Comparison of ENCODE assay signal across 3 cellular contexts in genomic region chr16:85283305-85284050, GRCh38.
TF ChIP-seq lines count a peak whose summit lies in the region.

No MANE protein-coding gene starts in this region.

TF ChIP-seq in HepG2, 621 proteins besides CTCF, POLR2A, EP300 and RAD21:
- no peak for TF ChIP-seq RARA (CRISPR knock-in tag; IDR thresholded peaks at IDR 0.05)
- TF ChIP-seq ZNF629 (CRISPR knock-in tag; conservative IDR thresholded peaks at IDR 0.05) = peak; percentile 94
- TF ChIP-seq ELF4 (CRISPR knock-in tag; IDR thresholded peaks at IDR 0.05; ENCODE audit: borderline replicate concordance) = no peak
- TF ChIP-seq ZNF282 (IDR thresholded peaks at IDR 0.05; ENCODE audit: partially characterized antibody) = no peak
- no peak for TF ChIP-seq ZNF30 (CRISPR knock-in tag; IDR thresholded peaks at IDR 0.05)
- peak; percentile 21; the same call in 1 of the 2 replicates for TF ChIP-seq ZMYM3 (CRISPR knock-in tag; IDR thresholded peaks at IDR 0.05)
- 0 out of 2 replicates have a peak, but pooled peaks have one; percentile 24 for TF ChIP-seq NRL (CRISPR knock-in tag; IDR thresholded peaks at IDR 0.05; ENCODE audit: borderline replicate concordance)
- TF ChIP-seq SP2 (CRISPR knock-in tag; IDR thresholded peaks at IDR 0.05) = no peak
- TF ChIP-seq, protein P1, sequence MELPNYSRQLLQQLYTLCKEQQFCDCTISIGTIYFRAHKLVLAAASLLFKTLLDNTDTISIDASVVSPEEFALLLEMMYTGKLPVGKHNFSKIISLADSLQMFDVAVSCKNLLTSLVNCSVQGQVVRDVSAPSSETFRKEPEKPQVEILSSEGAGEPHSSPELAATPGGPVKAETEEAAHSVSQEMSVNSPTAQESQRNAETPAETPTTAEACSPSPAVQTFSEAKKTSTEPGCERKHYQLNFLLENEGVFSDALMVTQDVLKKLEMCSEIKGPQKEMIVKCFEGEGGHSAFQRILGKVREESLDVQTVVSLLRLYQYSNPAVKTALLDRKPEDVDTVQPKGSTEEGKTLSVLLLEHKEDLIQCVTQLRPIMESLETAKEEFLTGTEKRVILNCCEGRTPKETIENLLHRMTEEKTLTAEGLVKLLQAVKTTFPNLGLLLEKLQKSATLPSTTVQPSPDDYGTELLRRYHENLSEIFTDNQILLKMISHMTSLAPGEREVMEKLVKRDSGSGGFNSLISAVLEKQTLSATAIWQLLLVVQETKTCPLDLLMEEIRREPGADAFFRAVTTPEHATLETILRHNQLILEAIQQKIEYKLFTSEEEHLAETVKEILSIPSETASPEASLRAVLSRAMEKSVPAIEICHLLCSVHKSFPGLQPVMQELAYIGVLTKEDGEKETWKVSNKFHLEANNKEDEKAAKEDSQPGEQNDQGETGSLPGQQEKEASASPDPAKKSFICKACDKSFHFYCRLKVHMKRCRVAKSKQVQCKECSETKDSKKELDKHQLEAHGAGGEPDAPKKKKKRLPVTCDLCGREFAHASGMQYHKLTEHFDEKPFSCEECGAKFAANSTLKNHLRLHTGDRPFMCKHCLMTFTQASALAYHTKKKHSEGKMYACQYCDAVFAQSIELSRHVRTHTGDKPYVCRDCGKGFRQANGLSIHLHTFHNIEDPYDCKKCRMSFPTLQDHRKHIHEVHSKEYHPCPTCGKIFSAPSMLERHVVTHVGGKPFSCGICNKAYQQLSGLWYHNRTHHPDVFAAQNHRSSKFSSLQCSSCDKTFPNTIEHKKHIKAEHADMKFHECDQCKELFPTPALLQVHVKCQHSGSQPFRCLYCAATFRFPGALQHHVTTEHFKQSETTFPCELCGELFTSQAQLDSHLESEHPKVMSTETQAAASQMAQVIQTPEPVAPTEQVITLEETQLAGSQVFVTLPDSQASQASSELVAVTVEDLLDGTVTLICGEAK (IDR thresholded peaks at IDR 0.05) = no peak
- TF ChIP-seq, protein P1 (CRISPR knock-in tag; IDR thresholded peaks at IDR 0.05) = peak; percentile 32; the same call in 1 of the 2 replicates

TF ChIP-seq in H1, 55 proteins besides CTCF, POLR2A, EP300 and RAD21:
- TF ChIP-seq CBX8 (IDR thresholded peaks at IDR 0.05; ENCODE audit: borderline replicate concordance, low read depth, low read length) (no peak), CHD2 (IDR thresholded peaks at IDR 0.05; ENCODE audit: low read length) (no peak), RFX5 (IDR thresholded peaks at IDR 0.05; ENCODE audit: borderline replicate concordance, low read depth, low read length) (no peak), SIRT6 (IDR thresholded peaks at IDR 0.05; ENCODE audit: low read length) (no peak), HDAC2 (IDR thresholded peaks at IDR 0.05; ENCODE audit: borderline replicate concordance in 1 of 2, low read depth in 2 of 2, low read length in 2 of 2) (0 out of 4 replicates have a peak, but pooled peaks of 1 of the 2 experiments have one; percentile 30), KDM1A (IDR thresholded peaks at IDR 0.05; ENCODE audit: borderline replicate concordance, low read length) (peak; percentile 80; the same call in 1 of the 2 replicates)

TF ChIP-seq in neural cell, 6 proteins besides CTCF, POLR2A, EP300 and RAD21:
- TF ChIP-seq TAF1 (IDR thresholded peaks at IDR 0.05; ENCODE audit: low read depth) (no peak), MXI1 (conservative IDR thresholded peaks at IDR 0.05; ENCODE audit: poor library complexity, severe bottlenecking) (no peak), REST (IDR thresholded peaks at IDR 0.05; ENCODE audit: borderline replicate concordance) (no peak), POLR2AphosphoS5 (IDR thresholded peaks at IDR 0.05) (no peak), SMC3 (conservative IDR thresholded peaks at IDR 0.05; ENCODE audit: poor library complexity) (no peak), EZH2 (IDR thresholded peaks at IDR 0.05; ENCODE audit: borderline replicate concordance, insufficient read depth, low read length, poor library complexity, severe bottlenecking) (no peak)
